ENCODE assay signal across 2 cellular contexts in the genomic region with DNA sequence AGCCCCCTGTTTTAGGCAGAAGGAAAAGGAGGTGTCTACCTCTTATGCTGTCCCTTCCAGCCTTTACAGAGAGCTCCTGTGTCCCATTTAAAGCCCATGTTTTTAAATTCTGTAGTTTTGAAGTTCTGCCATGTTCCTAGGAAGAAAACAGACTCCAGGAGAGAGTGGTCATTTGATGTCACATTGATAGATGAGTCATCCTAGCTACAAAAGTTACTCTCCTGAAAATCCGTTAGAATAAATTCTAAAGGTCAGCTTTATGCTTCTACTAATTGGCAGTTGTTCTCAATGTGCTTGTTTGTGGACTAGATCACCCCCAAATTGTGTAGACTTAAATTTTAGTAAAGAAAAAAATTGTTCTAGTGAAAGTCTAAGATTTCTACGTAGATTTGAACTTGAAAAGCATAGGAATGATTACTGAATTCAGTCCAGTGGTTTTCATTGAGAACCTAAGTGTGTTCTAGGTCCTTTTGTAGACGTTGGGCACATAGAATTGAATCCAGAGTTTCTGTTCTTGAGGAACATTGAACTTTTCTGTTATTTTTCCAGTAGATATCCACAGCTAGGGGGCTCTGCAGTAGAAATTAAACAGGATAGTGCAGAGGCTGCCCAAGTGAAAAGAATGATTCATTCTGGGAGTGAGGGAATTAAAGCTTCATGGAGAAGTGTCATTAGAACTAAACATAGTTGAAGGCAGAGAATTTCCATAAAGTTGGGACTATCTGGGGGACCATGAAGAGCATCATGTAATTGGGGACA.
TF ChIP-seq lines count a peak whose summit lies in the region.

No MANE protein-coding gene starts in this region.

TF ChIP-seq in Ishikawa, 13 proteins besides CTCF, POLR2A, EP300 and RAD21 (continued from another document):
- TF ChIP-seq, protein P1, sequence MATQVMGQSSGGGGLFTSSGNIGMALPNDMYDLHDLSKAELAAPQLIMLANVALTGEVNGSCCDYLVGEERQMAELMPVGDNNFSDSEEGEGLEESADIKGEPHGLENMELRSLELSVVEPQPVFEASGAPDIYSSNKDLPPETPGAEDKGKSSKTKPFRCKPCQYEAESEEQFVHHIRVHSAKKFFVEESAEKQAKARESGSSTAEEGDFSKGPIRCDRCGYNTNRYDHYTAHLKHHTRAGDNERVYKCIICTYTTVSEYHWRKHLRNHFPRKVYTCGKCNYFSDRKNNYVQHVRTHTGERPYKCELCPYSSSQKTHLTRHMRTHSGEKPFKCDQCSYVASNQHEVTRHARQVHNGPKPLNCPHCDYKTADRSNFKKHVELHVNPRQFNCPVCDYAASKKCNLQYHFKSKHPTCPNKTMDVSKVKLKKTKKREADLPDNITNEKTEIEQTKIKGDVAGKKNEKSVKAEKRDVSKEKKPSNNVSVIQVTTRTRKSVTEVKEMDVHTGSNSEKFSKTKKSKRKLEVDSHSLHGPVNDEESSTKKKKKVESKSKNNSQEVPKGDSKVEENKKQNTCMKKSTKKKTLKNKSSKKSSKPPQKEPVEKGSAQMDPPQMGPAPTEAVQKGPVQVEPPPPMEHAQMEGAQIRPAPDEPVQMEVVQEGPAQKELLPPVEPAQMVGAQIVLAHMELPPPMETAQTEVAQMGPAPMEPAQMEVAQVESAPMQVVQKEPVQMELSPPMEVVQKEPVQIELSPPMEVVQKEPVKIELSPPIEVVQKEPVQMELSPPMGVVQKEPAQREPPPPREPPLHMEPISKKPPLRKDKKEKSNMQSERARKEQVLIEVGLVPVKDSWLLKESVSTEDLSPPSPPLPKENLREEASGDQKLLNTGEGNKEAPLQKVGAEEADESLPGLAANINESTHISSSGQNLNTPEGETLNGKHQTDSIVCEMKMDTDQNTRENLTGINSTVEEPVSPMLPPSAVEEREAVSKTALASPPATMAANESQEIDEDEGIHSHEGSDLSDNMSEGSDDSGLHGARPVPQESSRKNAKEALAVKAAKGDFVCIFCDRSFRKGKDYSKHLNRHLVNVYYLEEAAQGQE (IDR thresholded peaks at IDR 0.05; ENCODE audit: low read depth), result no peak
- TF ChIP-seq, protein P2, sequence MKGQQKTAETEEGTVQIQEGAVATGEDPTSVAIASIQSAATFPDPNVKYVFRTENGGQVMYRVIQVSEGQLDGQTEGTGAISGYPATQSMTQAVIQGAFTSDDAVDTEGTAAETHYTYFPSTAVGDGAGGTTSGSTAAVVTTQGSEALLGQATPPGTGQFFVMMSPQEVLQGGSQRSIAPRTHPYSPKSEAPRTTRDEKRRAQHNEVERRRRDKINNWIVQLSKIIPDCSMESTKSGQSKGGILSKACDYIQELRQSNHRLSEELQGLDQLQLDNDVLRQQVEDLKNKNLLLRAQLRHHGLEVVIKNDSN (IDR thresholded peaks at IDR 0.05), result no peak
- TF ChIP-seq EGR1 (IDR thresholded peaks at IDR 0.05), result no peak
- no peak for TF ChIP-seq CREB1 (IDR thresholded peaks at IDR 0.05; ENCODE audit: low read depth)
- no peak for TF ChIP-seq TCF12 (IDR thresholded peaks at IDR 0.05; ENCODE audit: low read depth)
- no peak for TF ChIP-seq NFIC (IDR thresholded peaks at IDR 0.05)
- TF ChIP-seq, protein P3, sequence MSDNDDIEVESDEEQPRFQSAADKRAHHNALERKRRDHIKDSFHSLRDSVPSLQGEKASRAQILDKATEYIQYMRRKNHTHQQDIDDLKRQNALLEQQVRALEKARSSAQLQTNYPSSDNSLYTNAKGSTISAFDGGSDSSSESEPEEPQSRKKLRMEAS (IDR thresholded peaks at IDR 0.05), result no peak
- TF ChIP-seq CEBPB (IDR thresholded peaks at IDR 0.05), result no peak
- no peak for TF ChIP-seq TAF1 (IDR thresholded peaks at IDR 0.05; ENCODE audit: low read depth)
- TF ChIP-seq TEAD4 (IDR thresholded peaks at IDR 0.05), result no peak
- TF ChIP-seq ZBTB7A (IDR thresholded peaks at IDR 0.05; ENCODE audit: low read depth), result no peak
- TF ChIP-seq FOXM1 (IDR thresholded peaks at IDR 0.05; ENCODE audit: borderline replicate concordance, low read depth), result no peak

TF ChIP-seq in liver, 16 proteins besides CTCF, POLR2A, EP300 and RAD21 (continued from another document):
- TF ChIP-seq, protein P1 (IDR thresholded peaks at IDR 0.05), result no peak
